ENCODE assay signal across 22 cellular contexts in genomic region chr7:20449146-20449648, GRCh38.
"Had no signal": no experiment of that assay in that cellular context is flagged by ENCODE, and none has a peak within 500 bp of the region (broad histone marks: within the 10 kb centered on the region; RNA-seq: fewer than 3 reads in every experiment).

No MANE protein-coding gene starts in this region.

- H3K27me3 ChIP-seq: breast epithelium, colonic mucosa, neural progenitor cell, sigmoid colon, testis had no signal

- H3K4me1 ChIP-seq: breast epithelium, colonic mucosa, lower lobe of right lung, neural progenitor cell, testis had no signal

- H3K36me3 ChIP-seq: breast epithelium, colonic mucosa, lower lobe of right lung, neural progenitor cell, sigmoid colon had no signal

- H3K9me3 ChIP-seq: colonic mucosa, lower lobe of right lung, testis had no signal

- H3K27ac ChIP-seq: breast epithelium, colonic mucosa, epithelial cell of prostate, lower lobe of right lung, neural progenitor cell, sigmoid colon, testis had no signal

- H2AFZ ChIP-seq: neural progenitor cell had no signal

- DNase-seq: activated CD4-positive, alpha-beta T cell treated with anti-CD3 and anti-CD28 coated beads, Interleukin-2, amount 50 U/mL, for 4 hours; activated CD8-positive, alpha-beta memory T cell treated with anti-CD3 and anti-CD28 coated beads for 24 hours; activated CD8-positive, alpha-beta memory T cell treated with anti-CD3 and anti-CD28 coated beads, Interleukin-2, amount 50 U/mL, for 4 hours; activated naive CD8-positive, alpha-beta T cell treated with anti-CD3 and anti-CD28 coated beads for 36 hours; activated T-cell treated with anti-CD3 and anti-CD28 coated beads, Interleukin-2, amount 50 U/mL, for 24 hours; colonic mucosa; kidney; lower lobe of right lung; naive thymus-derived CD4-positive, alpha-beta T cell; retina; sigmoid colon; stimulated activated CD4-positive, alpha-beta T cell treated with anti-CD3 and anti-CD28 coated beads, Interleukin-15, amount 100 ng/mL, for 24 hours; stimulated activated CD8-positive, alpha-beta memory T cell treated with anti-CD3 and anti-CD28 coated beads, Interleukin-4, amount 100 ng/mL, for 48 hours; stimulated activated naive B cell treated with anti-CD40 and anti-IgM and Interleukin-4, amounts not matched to agents 10 μg/mL and 1 μg/mL and 100 μg/mL, for 72 hours; T-helper 9 cell; testis had no signal

- H3K9ac ChIP-seq: neural progenitor cell had no signal

- ATAC-seq: activated T-helper 17 cell treated with anti-CD3 and anti-CD28 coated beads, Interleukin-2, amount 50 U/mL, for 72 hours; lower lobe of right lung; naive thymus-derived CD4-positive, alpha-beta T cell; stimulated activated naive B cell treated with anti-CD40 and anti-IgM and Interleukin-4, amounts not matched to agents 10 μg/mL and 1 μg/mL and 100 μg/mL, for 72 hours; WTC11 had no signal

- H3K4me3 ChIP-seq: breast epithelium, colonic mucosa, lower lobe of right lung, neural progenitor cell, sigmoid colon, smooth muscle cell, testis had no signal

- H3K4me2 ChIP-seq: neural progenitor cell, smooth muscle cell had no signal
